Comparison of ENCODE assay signal across 8 cellular contexts in the genomic region with DNA sequence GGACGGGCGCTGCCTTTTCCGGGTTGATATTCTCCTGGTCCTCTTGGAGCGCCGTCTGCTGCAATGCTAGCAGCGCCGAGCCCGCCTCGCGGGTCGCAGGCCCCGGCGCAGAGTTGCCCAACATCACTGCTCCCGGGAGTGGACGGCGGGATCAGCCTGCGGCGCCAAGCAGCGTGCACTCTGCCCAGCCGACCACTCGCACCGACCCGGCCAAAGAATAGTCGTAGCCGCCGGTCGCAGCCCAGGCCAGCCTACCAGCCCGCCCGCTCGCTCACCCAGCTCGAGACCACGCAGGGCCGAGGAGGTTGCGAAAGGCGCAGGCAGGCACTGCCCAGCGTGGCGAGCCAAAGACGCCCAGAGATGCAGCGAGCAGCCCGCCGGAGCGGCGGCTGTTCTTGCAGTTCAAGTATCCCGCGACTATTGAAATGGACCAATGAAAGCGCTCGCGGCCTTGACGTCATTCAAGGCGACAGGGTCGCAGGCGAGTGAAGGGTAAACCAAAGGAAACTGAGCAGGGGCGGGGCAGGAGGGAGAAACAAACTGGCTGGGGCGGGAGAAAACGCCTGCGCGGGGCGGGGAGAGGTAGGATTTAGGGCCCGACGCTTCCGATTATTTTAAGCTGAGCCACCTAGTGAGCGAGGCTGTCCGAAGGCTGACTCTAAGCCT. TPM values are rescaled to one million over a fixed set of nuclear protein-coding genes. Genes with fewer than 3 reads are reported as not detected.
DNase-seq lines count a peak whose midpoint lies in the region; ATAC-seq and TF ChIP-seq lines count a peak whose summit lies in the region.

Gene CCNA2, minus strand, starts transcription at position 379 of the 666 bp plus-strand sequence. Its CDS starts 255 bp downstream, at position 124.

- peak within 1 kb of the TSS; percentile 72 for H3K4me2 ChIP-seq in PC-9

- H3K9me2 ChIP-seq in PC-9 (ENCODE audit: insufficient read depth) = no peaks in the 10 kb centered on the region

- intact Hi-C loops in PC-9 (cut with micrococcal nuclease; ENCODE audit: unreplicated experiment) = loop anchor here (1.0 kb wide), 2 partner anchors 22 to 47 kb away; partner anchors contain the start of genes BBS7 and EXOSC9

- peak; percentile 93 for DNase-seq in DMS153 (lab: John Stamatoyannopoulos, UW)
- peak; percentile 99 for DNase-seq in Jurkat, Clone E6-1 (ENCODE audit: low read depth, low spot score)
- DNase-seq in PC-9 = peak; percentile 92 to 93
- DNase-seq in activated T-cell treated with anti-CD3 and anti-CD28 coated beads, Interleukin-2, amount 50 U/mL, for 1 hour = peak; percentile 95
- DNase-seq in erythroblast (lab: John Stamatoyannopoulos, UW) = peak; percentile 99
- DNase-seq in stimulated activated CD8-positive, alpha-beta memory T cell treated with anti-CD3 and anti-CD28 coated beads, Interleukin-4, amount 100 ng/mL, for 48 hours = peak; percentile 98

- no TSS peak for BruUV-seq in PC-9 (replicated peaks; lab: Mats Ljungman, UMichigan)

- H2AFZ ChIP-seq in PC-9 = peak within 1 kb of the TSS; percentile 95

- H3K79me2 ChIP-seq in PC-9 (ENCODE audit: low read depth) = peaks cover 39% of the 10 kb centered on the region

- H3K27ac ChIP-seq in PC-9 (peak within 1 kb of the TSS; percentile 25; the same call in 1 of the 2 replicates), mucosa of rectum (ENCODE audit: low read depth in 2 of 2, low read length in 2 of 2) (peak within 1 kb of the TSS; percentile 68 to 74)

- TF ChIP-seq CTCF in PC-9 (conservative IDR thresholded peaks at IDR 0.05) = no peak

- H3K4me3 ChIP-seq in Jurkat, Clone E6-1 (ENCODE audit: low read length) = peak within 1 kb of the TSS; percentile 81
- H3K4me3 ChIP-seq in PC-9 = peak within 1 kb of the TSS; percentile 85
- H3K4me3 ChIP-seq in mucosa of rectum (ENCODE audit: low read length in 2 of 2) = peak within 1 kb of the TSS; percentile 77 to 92

- POLR2A ChIA-PET in PC-9 (lab: Charles Lee; ENCODE audit: unreplicated experiment) = no interaction called here

- CTCF ChIA-PET in PC-9 (lab: Charles Lee) = no interaction called here

- H3K9me3 ChIP-seq in PC-9 (ENCODE audit: insufficient read depth, low read depth) (no peaks in the 10 kb centered on the region), mucosa of rectum (ENCODE audit: control insufficient read depth in 2 of 2, low read length in 2 of 2) (no peaks in the 10 kb centered on the region)

- peak within 1 kb of the TSS; percentile 77 to 81 for H3K9ac ChIP-seq in mucosa of rectum (ENCODE audit: low read depth in 1 of 2, low read length in 2 of 2)

- H3K36me3 ChIP-seq in PC-9 (ENCODE audit: low read depth) (peaks cover 27% of the 10 kb centered on the region), mucosa of rectum (ENCODE audit: control insufficient read depth in 2 of 2, insufficient read depth in 2 of 2, low read length in 2 of 2) (peaks cover 3 to 5% of the 10 kb centered on the region in 2 donors)

- peaks cover 3% of the 10 kb centered on the region; the same call in 1 of the 2 replicates for H4K20me1 ChIP-seq in PC-9 (ENCODE audit: insufficient read depth)

- TF ChIP-seq POLR2A in erythroblast (IDR thresholded peaks at IDR 0.05; ENCODE audit: low read length) = peak; percentile 94

- H3F3A ChIP-seq in PC-9 (ENCODE audit: insufficient read depth, low read depth) = peaks cover 15% of the 10 kb centered on the region

- H3K27me3 ChIP-seq in PC-9 (ENCODE audit: insufficient read depth, low read depth) (no peaks in the 10 kb centered on the region), mucosa of rectum (ENCODE audit: control insufficient read depth in 2 of 2, insufficient read depth in 2 of 2, low read length in 2 of 2) (no peaks in the 10 kb centered on the region)

- H3K4me1 ChIP-seq in PC-9 (replicated peaks; ENCODE audit: insufficient read depth) = peaks cover 27% of the 10 kb centered on the region
- peaks cover 3 to 7% of the 10 kb centered on the region in 2 donors for H3K4me1 ChIP-seq in mucosa of rectum (ENCODE audit: control insufficient read depth in 2 of 2, insufficient read depth in 2 of 2, low read length in 2 of 2)

- ATAC-seq in GM21619 (IDR thresholded peaks at IDR 0.05; ENCODE audit: unreplicated experiment) = peak; percentile 93

RNA-seq across cellular contexts. Expression of gene CCNA2, which starts in this region (rescaled TPM):
- 109 TPM for polyA plus RNA-seq in Jurkat, Clone E6-1 (2012; ENCODE audit: insufficient read depth, insufficient read length)
- 61.9 and 70.7 TPM in 2 replicates for total RNA-seq in PC-9 (2021)

Comparison
In these comparisons a context has a peak if more than half of its experiments do, and no peak if none do; other contexts are left out.
1. Peak in every context shown above with its lines: DNase-seq, ATAC-seq, H3K4me3 ChIP-seq and H3K27ac ChIP-seq.